ENCODE assay signal across 27 cellular contexts in genomic region chr13:66224644-66225043, GRCh38.
DNase-seq lines count a peak whose midpoint lies in the region; ATAC-seq and TF ChIP-seq lines count a peak whose summit lies in the region.
"Had no signal": no experiment of that assay in that cellular context is flagged by ENCODE, and none has a peak within 500 bp of the region (broad histone marks: within the 10 kb centered on the region; RNA-seq: fewer than 3 reads in every experiment).

No MANE protein-coding gene starts in this region.

- peak overlapping the region; percentile 88 for H3K27ac ChIP-seq in DND-41 (ENCODE audit: low read length)
- H3K27ac ChIP-seq in KMS-11 = peak overlapping the region; percentile 99
- H3K27ac ChIP-seq in endodermal cell (ENCODE audit: low read depth, low read length) = peak overlapping the region; percentile 66
- H3K27ac ChIP-seq: adrenal gland, GM23248, ovary, skin epidermis, thyroid gland had no signal

- TF ChIP-seq CTCF in DND-41 (IDR thresholded peaks at IDR 0.05; ENCODE audit: borderline replicate concordance, extremely low read depth, low read length, poor library complexity, severe bottlenecking) (no peak), KMS-11 (conservative IDR thresholded peaks at IDR 0.05; ENCODE audit: low read depth, low read length) (no peak), endodermal cell (conservative IDR thresholded peaks at IDR 0.05) (no peak), mesothelial cell of epicardium (IDR thresholded peaks at IDR 0.05; ENCODE audit: unreplicated experiment) (no peak)

- peak overlapping the region; percentile 19 for H3K27ac Mint-ChIP-seq in endodermal cell
- H3K27ac Mint-ChIP-seq in mesothelial cell of epicardium = peak overlapping the region; percentile 6
- H3K27ac Mint-ChIP-seq: activated B cell treated with CpG ODN at 0.5 μM for 24 hours; CD4-positive, alpha-beta T cell; memory B cell; stimulated activated naive CD8-positive, alpha-beta T cell treated with anti-CD3 and anti-CD28 coated beads, Interleukin-15, amount 100 ng/mL, for 72 hours had no signal

- H3K9ac ChIP-seq in DND-41 (ENCODE audit: low read depth, low read length) (peak overlapping the region; percentile 17; the same call in 1 of the 2 replicates), KMS-11 (no peak overlapping the region), endodermal cell (ENCODE audit: extremely low read depth, low read length, poor library complexity, severe bottlenecking) (no peak overlapping the region)
- H3K9ac ChIP-seq: GM23248 had no signal

- no peak overlapping the region for H3K4me3 Mint-ChIP-seq in endodermal cell
- H3K4me3 Mint-ChIP-seq in mesothelial cell of epicardium = no peak overlapping the region
- H3K4me3 Mint-ChIP-seq: activated B cell treated with CpG ODN at 0.5 μM for 24 hours; activated T-cell treated with anti-CD3 and anti-CD28 coated beads, Interleukin-2, amount 50 U/mL, for 72 hours; brain; CD4-positive, alpha-beta T cell; memory B cell; naive B cell; stimulated activated naive CD8-positive, alpha-beta T cell treated with anti-CD3 and anti-CD28 coated beads, Interleukin-15, amount 100 ng/mL, for 72 hours had no signal

- H3K36me3 Mint-ChIP-seq in endodermal cell (ENCODE audit: low read depth) (no peaks in the 10 kb centered on the region), mesothelial cell of epicardium (peaks cover 2% of the 10 kb centered on the region)
- H3K36me3 Mint-ChIP-seq: brain, memory B cell, naive B cell had no signal

- H3K79me2 ChIP-seq in DND-41 (ENCODE audit: insufficient read depth, low read length) = no peaks in the 10 kb centered on the region
- no peaks in the 10 kb centered on the region for H3K79me2 ChIP-seq in KMS-11 (ENCODE audit: insufficient read depth, low read depth)

- H3K9me3 Mint-ChIP-seq in endodermal cell = peaks cover 3% of the 10 kb centered on the region
- peaks cover 7% of the 10 kb centered on the region for H3K9me3 Mint-ChIP-seq in mesothelial cell of epicardium
- H3K9me3 Mint-ChIP-seq: activated B cell treated with CpG ODN at 0.5 μM for 24 hours, naive B cell had no signal

- H3K4me2 ChIP-seq in DND-41 (ENCODE audit: insufficient read depth, low read length) = no peak overlapping the region
- H3K4me2 ChIP-seq in KMS-11 = 0 out of 2 replicates have a peak overlapping the region, but pooled peaks have one; percentile 19

- no peaks in the 10 kb centered on the region for H3K9me3 ChIP-seq in DND-41 (ENCODE audit: insufficient read depth, low read length, severe bottlenecking)
- no peaks in the 10 kb centered on the region for H3K9me3 ChIP-seq in endodermal cell (ENCODE audit: control insufficient read depth, low read length)
- H3K9me3 ChIP-seq: adrenal gland, ovary, thyroid gland had no signal

- H3K4me3 ChIP-seq in DND-41 (ENCODE audit: low read depth in 1 of 2, low read length in 2 of 2) = no peak overlapping the region
- H3K4me3 ChIP-seq in KMS-11 (IDR thresholded peaks at IDR 0.05; ENCODE audit: insufficient read depth, low read depth, low read length) = no peak overlapping the region
- H3K4me3 ChIP-seq in endodermal cell (ENCODE audit: low read length) = no peak overlapping the region
- H3K4me3 ChIP-seq: adrenal gland, GM23248, ovary, skin epidermis, thyroid gland had no signal

- H2AFZ ChIP-seq in DND-41 (ENCODE audit: low read depth, low read length) = peak overlapping the region; percentile 72
- H2AFZ ChIP-seq in KMS-11 (ENCODE audit: low read depth) = peak overlapping the region; percentile 54; the same call in 1 of the 2 replicates
- H2AFZ ChIP-seq: GM23248 had no signal

- H3K4me1 ChIP-seq in DND-41 (ENCODE audit: insufficient read depth, low read length) (peaks cover 47% of the 10 kb centered on the region), KMS-11 (ENCODE audit: low read depth, poor library complexity, severe bottlenecking) (peaks cover 42% of the 10 kb centered on the region), endodermal cell (ENCODE audit: control insufficient read depth, insufficient read depth, low read length) (peaks cover 7% of the 10 kb centered on the region)
- H3K4me1 ChIP-seq: adrenal gland, thyroid gland had no signal

- H3K27me3 Mint-ChIP-seq in endodermal cell (ENCODE audit: insufficient read depth) (peaks cover 67% of the 10 kb centered on the region), mesothelial cell of epicardium (ENCODE audit: low read depth) (no peaks in the 10 kb centered on the region)
- H3K27me3 Mint-ChIP-seq: activated B cell treated with CpG ODN at 0.5 μM for 24 hours; brain; CD4-positive, alpha-beta T cell; memory B cell; naive B cell; stimulated activated naive CD8-positive, alpha-beta T cell treated with anti-CD3 and anti-CD28 coated beads, Interleukin-15, amount 100 ng/mL, for 72 hours had no signal

- ATAC-seq in DND-41 (ENCODE audit: insufficient read depth, low read depth) (no peak), GM21723 (IDR thresholded peaks at IDR 0.05; ENCODE audit: unreplicated experiment) (no peak), HG02759 (IDR thresholded peaks at IDR 0.05; ENCODE audit: unreplicated experiment) (no peak)
- ATAC-seq: activated T-cell treated with anti-CD3 and anti-CD28 coated beads, Interleukin-2, amount 50 U/mL, for 72 hours; left colon; stimulated activated naive CD8-positive, alpha-beta T cell treated with anti-CD3 and anti-CD28 coated beads, Interleukin-15, amount 100 ng/mL, for 72 hours had no signal

- peaks cover 44% of the 10 kb centered on the region for H3K4me1 Mint-ChIP-seq in endodermal cell
- H3K4me1 Mint-ChIP-seq in mesothelial cell of epicardium = peaks cover 26% of the 10 kb centered on the region
- H3K4me1 Mint-ChIP-seq: activated B cell treated with CpG ODN at 0.5 μM for 24 hours; memory B cell; naive B cell; stimulated activated naive CD8-positive, alpha-beta T cell treated with anti-CD3 and anti-CD28 coated beads, Interleukin-15, amount 100 ng/mL, for 72 hours had no signal

- DNase-seq in DND-41 = no peak
- peak; percentile 60 for DNase-seq in endodermal cell
- no peak for DNase-seq in mesothelial cell of epicardium (ENCODE audit: low spot score in 2 of 2, unreplicated experiment in 2 of 2)
- DNase-seq in NCI-H1694 treated with DMSO at 0.1 percent for 48 hours (lab: John Stamatoyannopoulos, UW) = no peak
- no peak for DNase-seq in stimulated activated CD8-positive, alpha-beta memory T cell treated with anti-CD3 and anti-CD28 coated beads, Interleukin-4, amount 100 ng/mL, for 48 hours
- DNase-seq: activated B cell treated with CpG ODN at 0.5 μM for 24 hours; activated CD4-positive, alpha-beta T cell treated with anti-CD3 and anti-CD28 coated beads, Interleukin-2, amount 50 U/mL, for 1 hour; activated naive CD4-positive, alpha-beta T cell; activated T-cell treated with anti-CD3 and anti-CD28 coated beads, Interleukin-2, amount 50 U/mL, for 72 hours; adrenal gland; CD4-positive, alpha-beta T cell; EL; GM23248; left colon; naive B cell; NCI-H2081; ovary; SHP77; stimulated activated naive CD8-positive, alpha-beta T cell treated with anti-CD3 and anti-CD28 coated beads, Interleukin-15, amount 100 ng/mL, for 72 hours; T-helper 9 cell; thyroid gland had no signal

- H3K27me3 ChIP-seq in DND-41 (ENCODE audit: insufficient read depth, low read length, poor library complexity) = no peaks in the 10 kb centered on the region
- H3K27me3 ChIP-seq in KMS-11 (ENCODE audit: insufficient read depth, low read depth) = no peaks in the 10 kb centered on the region
- peaks cover 41% of the 10 kb centered on the region for H3K27me3 ChIP-seq in endodermal cell (ENCODE audit: control insufficient read depth, insufficient read depth, low read length, poor library complexity, severe bottlenecking)
- H3K27me3 ChIP-seq: adrenal gland, ovary, thyroid gland had no signal

- H4K20me1 ChIP-seq in DND-41 (ENCODE audit: insufficient read depth, low read length) = no peaks in the 10 kb centered on the region
- H4K20me1 ChIP-seq in KMS-11 (ENCODE audit: insufficient read depth) = no peaks in the 10 kb centered on the region

- H3K36me3 ChIP-seq in DND-41 (ENCODE audit: insufficient read depth, low read length) (no peaks in the 10 kb centered on the region), KMS-11 (ENCODE audit: insufficient read depth) (no peaks in the 10 kb centered on the region), endodermal cell (ENCODE audit: control insufficient read depth, insufficient read depth, low read length) (no peaks in the 10 kb centered on the region)
- H3K36me3 ChIP-seq: adrenal gland, ovary, thyroid gland had no signal

- WGBS in endodermal cell (ENCODE audit: insufficient coverage in 1 of 2, insufficient read length in 1 of 2), 2 experiments = 0 to 20% methylated on average over 2 of the region's 2 CpGs
